Comparison of ENCODE assay signal across 9 cellular contexts in genomic region chr3:122055215-122055614, GRCh38. TPM values are rescaled to one million over a fixed set of nuclear protein-coding genes. Genes with fewer than 3 reads are reported as not detected.
DNase-seq lines count a peak whose midpoint lies in the region; ATAC-seq and TF ChIP-seq lines count a peak whose summit lies in the region.
"Had no signal": no experiment of that assay in that cellular context is flagged by ENCODE, and none has a peak within 500 bp of the region (broad histone marks: within the 10 kb centered on the region; RNA-seq: fewer than 3 reads in every experiment).

Gene CD86 (plus strand): TSS chr3:122055362. CDS start chr3:122055490, 128 bp downstream.

- no peak for DNase-seq in neuronal stem cell (ENCODE audit: low spot score)
- no peak for DNase-seq in stimulated activated naive CD4-positive, alpha-beta T cell (lab: John Stamatoyannopoulos, UW)
- no peak for DNase-seq in esophagus squamous epithelium (lab: John Stamatoyannopoulos, UW)
- no peak for DNase-seq in activated CD4-positive, alpha-beta T cell treated with anti-CD3 and anti-CD28 coated beads for 4 hours
- no peak for DNase-seq in DMS153 treated with DMSO at 0.1 percent for 48 hours (lab: John Stamatoyannopoulos, UW; ENCODE audit: unreplicated experiment)

- H3K4me1 ChIP-seq in OCI-LY3 (ENCODE audit: low read length): peaks cover 37% of the 10 kb centered on the region
- H3K4me1 ChIP-seq in neuronal stem cell (ENCODE audit: control insufficient read depth in 2 of 2, insufficient read depth in 1 of 2, low read depth in 1 of 2, low read length in 2 of 2): no peaks in the 10 kb centered on the region
- no peaks in the 10 kb centered on the region for H3K4me1 ChIP-seq in esophagus squamous epithelium

- H2AK5ac ChIP-seq in neuronal stem cell (ENCODE audit: low read depth, low read length): no peak within 1 kb of the TSS

- H2BK15ac ChIP-seq in neuronal stem cell (ENCODE audit: low read length): no peak within 1 kb of the TSS

- H2BK12ac ChIP-seq in neuronal stem cell (ENCODE audit: low read length): no peak within 1 kb of the TSS

- H3K79me2 ChIP-seq in OCI-LY3 (ENCODE audit: low read length): no peaks in the 10 kb centered on the region

- H3K4me2 ChIP-seq in OCI-LY3 (ENCODE audit: low read length): peak within 1 kb of the TSS; percentile 77
- no peak within 1 kb of the TSS for H3K4me2 ChIP-seq in neuronal stem cell (ENCODE audit: insufficient read depth, low read length, poor library complexity, severe bottlenecking)

- peaks cover 7% of the 10 kb centered on the region for H3K36me3 ChIP-seq in OCI-LY3 (replicated peaks; ENCODE audit: low read depth, low read length)
- no peaks in the 10 kb centered on the region for H3K36me3 ChIP-seq in neuronal stem cell (replicated peaks in 1 of 2; ENCODE audit: control insufficient read depth in 2 of 2, insufficient read depth in 2 of 2, low read length in 2 of 2)
- H3K36me3 ChIP-seq in esophagus squamous epithelium: no peaks in the 10 kb centered on the region

- intact Hi-C loops in esophagus squamous epithelium (cut with DNase I): no loop called here

- H3K79me1 ChIP-seq in neuronal stem cell (ENCODE audit: low read depth, low read length): no peaks in the 10 kb centered on the region

- no peak within 1 kb of the TSS for H3K4ac ChIP-seq in neuronal stem cell (ENCODE audit: low read length)

- H3K9ac ChIP-seq in OCI-LY3 (ENCODE audit: low read length) (peak within 1 kb of the TSS; percentile 50), neuronal stem cell (ENCODE audit: low read depth, low read length, poor library complexity) (no peak within 1 kb of the TSS)

- no peak within 1 kb of the TSS for H3K14ac ChIP-seq in neuronal stem cell (ENCODE audit: low read length)

- H3K9me3 ChIP-seq in OCI-LY3 (ENCODE audit: insufficient read depth, low read length) (no peaks in the 10 kb centered on the region), neuronal stem cell (replicated peaks in 1 of 2; ENCODE audit: control insufficient read depth in 2 of 2, insufficient read depth in 1 of 2, low read depth in 1 of 2, low read length in 2 of 2) (no peaks in the 10 kb centered on the region), esophagus squamous epithelium (no peaks in the 10 kb centered on the region)

- H3K27me3 ChIP-seq in OCI-LY3 (ENCODE audit: low read depth, low read length) (no peaks in the 10 kb centered on the region), neuronal stem cell (ENCODE audit: control insufficient read depth in 3 of 3, insufficient read depth in 3 of 3, low read depth in 1 of 3, low read length in 3 of 3) (no peaks in the 10 kb centered on the region), esophagus squamous epithelium (no peaks in the 10 kb centered on the region)

- H3K27ac ChIP-seq in OCI-LY3 (ENCODE audit: low read length) (peak within 1 kb of the TSS; percentile 74), neuronal stem cell (replicated peaks; ENCODE audit: low read length) (no peak within 1 kb of the TSS), esophagus squamous epithelium (peak within 1 kb of the TSS in 1 of 4 donors; percentile 29)

- TF ChIP-seq CTCF in OCI-LY3 (IDR thresholded peaks at IDR 0.05; ENCODE audit: low read depth, low read length) (no peak), esophagus squamous epithelium (IDR thresholded peaks at IDR 0.05) (no peak)

- H3K23ac ChIP-seq in neuronal stem cell (ENCODE audit: low read depth, low read length, poor library complexity): no peak within 1 kb of the TSS

- H2BK5ac ChIP-seq in neuronal stem cell (ENCODE audit: low read length): no peak within 1 kb of the TSS

- ATAC-seq in GM18873 (IDR thresholded peaks at IDR 0.05; ENCODE audit: low FRiP score, unreplicated experiment) (peak; percentile 90), HG02798 (IDR thresholded peaks at IDR 0.05; ENCODE audit: poor library complexity, unreplicated experiment) (peak; percentile 86)
- ATAC-seq: K562 had no signal

- no peak within 1 kb of the TSS for H4K8ac ChIP-seq in neuronal stem cell (ENCODE audit: low read depth, low read length)

- no peak within 1 kb of the TSS for H2AFZ ChIP-seq in OCI-LY3 (ENCODE audit: low read depth, low read length)
- peak within 1 kb of the TSS; percentile 5 for H2AFZ ChIP-seq in neuronal stem cell (ENCODE audit: low read length)

- peak in 2 of 4 donors; percentile 37 to 62 for TF ChIP-seq POLR2A in esophagus squamous epithelium (IDR thresholded peaks at IDR 0.05)

- H2BK120ac ChIP-seq in neuronal stem cell (ENCODE audit: low read depth, low read length): no peak within 1 kb of the TSS

- H4K20me1 ChIP-seq in OCI-LY3 (ENCODE audit: insufficient read depth, low read length): no peaks in the 10 kb centered on the region

- no peak within 1 kb of the TSS for H3K18ac ChIP-seq in neuronal stem cell (ENCODE audit: low read length)

- H3K4me3 ChIP-seq in OCI-LY3 (ENCODE audit: low read length): peak within 1 kb of the TSS; percentile 60
- H3K4me3 ChIP-seq in neuronal stem cell (ENCODE audit: low read length in 2 of 2): no peak within 1 kb of the TSS
- H3K4me3 ChIP-seq in esophagus squamous epithelium: peak within 1 kb of the TSS in 2 of 4 donors; percentile 17 to 27
- H3K4me3 ChIP-seq: K562 had no signal

- no CpG with 5 or more reads among the region's 3 CpGs for WGBS in neuronal stem cell (ENCODE audit: extremely low coverage in 2 of 2, insufficient read length in 2 of 2, insufficient replicate concordance in 1 of 2), 2 donors
- WGBS in esophagus squamous epithelium, 2 donors: 36 to 45% methylated on average over 3 of the region's 3 CpGs

- no peak within 1 kb of the TSS for H4K91ac ChIP-seq in neuronal stem cell (ENCODE audit: low read depth, low read length, poor library complexity)

RNA-seq across cellular contexts. Expression of gene CD86, which starts in this region (rescaled TPM):
- polyA plus RNA-seq in neuronal stem cell (2013, experiment 1 of 2): not detected
- polyA plus RNA-seq in neuronal stem cell (2013, experiment 2 of 2): 0.01 TPM
- total RNA-seq in esophagus squamous epithelium: 10 to 100 TPM in 1 of 4 donors, 1 to 10 TPM in 2, under 1 TPM in 1; 0.42 to 11.1 (median 3.3) TPM
- polyA plus RNA-seq: K562 had no signal
